In genomic region chr7:54860003-54860775, GRCh38 we compare ENCODE assay signal across 26 cellular contexts.
A peak's percentile ranks its signal among the peaks of the same experiment; 100 is the strongest.
DNase-seq lines count a peak whose midpoint lies in the region; ATAC-seq and TF ChIP-seq lines count a peak whose summit lies in the region.
"Had no signal": no experiment of that assay in that cellular context is flagged by ENCODE, and none has a peak within 500 bp of the region (broad histone marks: within the 10 kb centered on the region; RNA-seq: fewer than 3 reads in every experiment).

No MANE protein-coding gene starts in this region.

- H3K4me3 ChIP-seq in vagina (no peak overlapping the region), sigmoid colon (no peak overlapping the region)
- H3K4me3 ChIP-seq: testis had no signal

- peak; percentile 71 for ATAC-seq in SK-N-SH treated with all-trans-retinoic acid at 6 μM for 48 hours
- ATAC-seq: activated naive CD4-positive, alpha-beta T cell treated with anti-CD3 and anti-CD28 coated beads, Interleukin-2, amount 50 U/mL, for 72 hours; activated T-helper 17 cell treated with anti-CD3 and anti-CD28 coated beads, Interleukin-2, amount 50 U/mL, for 72 hours; CD8-positive, alpha-beta T cell; effector memory CD8-positive, alpha-beta T cell; natural killer cell treated with Interleukin-12 subunit alpha and Interleukin-12 subunit beta and Interleukin-15 and Interleukin-18, amount 100 ng/mL, for 72 hours had no signal

- no peaks in the 10 kb centered on the region for H3K36me3 ChIP-seq in vagina
- no peaks in the 10 kb centered on the region for H3K36me3 ChIP-seq in sigmoid colon

- peak; percentile 19 for DNase-seq in NCI-H2029 treated with DMSO at 0.1 percent for 48 hours (lab: John Stamatoyannopoulos, UW)
- DNase-seq in NCI-H2029 (lab: John Stamatoyannopoulos, UW), result no peak
- DNase-seq in kidney tubule cell (ENCODE audit: low spot score), result peak; percentile 44
- no peak for DNase-seq in vagina (ENCODE audit: extremely low spot score in 2 of 2)
- DNase-seq in dedifferentiated amniotic fluid mesenchymal stem cell (ENCODE audit: extremely low spot score), result no peak
- DNase-seq in sigmoid colon, result no peak
- no peak for DNase-seq in NCI-H345 treated with DMSO at 0.1 percent for 48 hours (lab: John Stamatoyannopoulos, UW; ENCODE audit: unreplicated experiment)
- DNase-seq: activated B cell treated with CpG ODN at 0.5 μM for 24 hours; activated CD4-positive, alpha-beta T cell treated with anti-CD3 and anti-CD28 coated beads, Interleukin-2, amount 50 U/mL, for 4 hours; activated CD8-positive, alpha-beta memory T cell treated with anti-CD3 and anti-CD28 coated beads, Interleukin-2, amount 50 U/mL, for 4 hours; CD8-positive, alpha-beta T cell; DND-41; effector memory CD8-positive, alpha-beta T cell; GOT3; NCI-H1417; NCI-H526 treated with DMSO at 0.1 percent for 48 hours; RPMI8226; stimulated activated CD4-positive, alpha-beta T cell treated with anti-CD3 and anti-CD28 coated beads, Interleukin-1b, Interleukin-23, amount 100 ng/mL, for 48 hours; T1000; testis had no signal

- 66 to 77% methylated on average over 4 of the region's 4 CpGs for WGBS in sigmoid colon, 2 donors

- intact Hi-C loops in vagina (cut with DNase I), result loop anchor here (10.0 kb wide), 1 partner anchor 975 kb away; no protein-coding TSS in a partner anchor
- intact Hi-C loops in sigmoid colon (cut with DNase I), result no loop called here

- no peaks in the 10 kb centered on the region for H3K9me3 ChIP-seq in vagina
- H3K9me3 ChIP-seq in sigmoid colon, result no peaks in the 10 kb centered on the region
- H3K9me3 ChIP-seq: testis had no signal

- H3K27ac ChIP-seq in vagina, result peak overlapping the region; percentile 9
- H3K27ac ChIP-seq in sigmoid colon, result no peak overlapping the region
- H3K27ac ChIP-seq: 22Rv1, HL-60, testis had no signal

- TF ChIP-seq CTCF in vagina (IDR thresholded peaks at IDR 0.05) (no peak), sigmoid colon (IDR thresholded peaks at IDR 0.05) (no peak)

- H3K27me3 ChIP-seq in vagina, result no peaks in the 10 kb centered on the region
- no peaks in the 10 kb centered on the region for H3K27me3 ChIP-seq in sigmoid colon
- H3K27me3 ChIP-seq: testis had no signal

- no peak for TF ChIP-seq EP300 in sigmoid colon (IDR thresholded peaks at IDR 0.05)

- TF ChIP-seq POLR2A in vagina (IDR thresholded peaks at IDR 0.05), result no peak
- no peak for TF ChIP-seq POLR2A in sigmoid colon (IDR thresholded peaks at IDR 0.05)

- H3K4me1 ChIP-seq in vagina (peaks cover 14% of the 10 kb centered on the region), sigmoid colon (no peaks in the 10 kb centered on the region)
- H3K4me1 ChIP-seq: testis had no signal

TF ChIP-seq in SK-N-SH treated with all-trans-retinoic acid at 6 μM for 48 hours, 23 proteins besides CTCF, POLR2A, EP300 and RAD21:
- TF ChIP-seq ZFP30 (CRISPR knock-in tag; IDR thresholded peaks at IDR 0.05) (no peak), OSR1 (CRISPR knock-in tag; IDR thresholded peaks at IDR 0.05) (no peak), CSRNP3 (CRISPR knock-in tag; IDR thresholded peaks at IDR 0.05) (no peak), TCF4 (CRISPR knock-in tag; IDR thresholded peaks at IDR 0.05; ENCODE audit: borderline replicate concordance) (no peak), ZFP3 (CRISPR knock-in tag; IDR thresholded peaks at IDR 0.05) (no peak), ARNTL (CRISPR knock-in tag; IDR thresholded peaks at IDR 0.05; ENCODE audit: borderline replicate concordance, low read depth) (no peak), PPARA (CRISPR knock-in tag; IDR thresholded peaks at IDR 0.05; ENCODE audit: borderline replicate concordance) (no peak), ISL1 (CRISPR knock-in tag; IDR thresholded peaks at IDR 0.05) (no peak), SNAI2 (CRISPR knock-in tag; IDR thresholded peaks at IDR 0.05) (no peak), ZC3H10 (CRISPR knock-in tag; IDR thresholded peaks at IDR 0.05) (no peak), GLIS3 (CRISPR knock-in tag; IDR thresholded peaks at IDR 0.05) (no peak), ZNF70 (CRISPR knock-in tag; IDR thresholded peaks at IDR 0.05) (no peak), PATZ1 (CRISPR knock-in tag; IDR thresholded peaks at IDR 0.05; ENCODE audit: borderline replicate concordance) (no peak), CSDC2 (CRISPR knock-in tag; IDR thresholded peaks at IDR 0.05) (no peak), TSHZ2 (CRISPR knock-in tag; IDR thresholded peaks at IDR 0.05) (no peak), TOX (CRISPR knock-in tag; IDR thresholded peaks at IDR 0.05; ENCODE audit: borderline replicate concordance) (no peak), CREB5 (CRISPR knock-in tag; IDR thresholded peaks at IDR 0.05; ENCODE audit: low read depth) (no peak), RARB (CRISPR knock-in tag; IDR thresholded peaks at IDR 0.05) (no peak), ZNF565 (CRISPR knock-in tag; conservative IDR thresholded peaks at IDR 0.05; ENCODE audit: low read depth) (no peak)

Comparison
In these comparisons a context has a peak if more than half of its experiments do, and no peak if none do; other contexts are left out.
1. DNase-seq: peak in NCI-H2029 treated with DMSO at 0.1 percent for 48 hours (single experiment) and kidney tubule cell (single experiment); none in NCI-H2029 (single experiment), vagina (0 of 2), dedifferentiated amniotic fluid mesenchymal stem cell (single experiment), sigmoid colon (single experiment) and NCI-H345 treated with DMSO at 0.1 percent for 48 hours (single experiment).